In the genomic region with DNA sequence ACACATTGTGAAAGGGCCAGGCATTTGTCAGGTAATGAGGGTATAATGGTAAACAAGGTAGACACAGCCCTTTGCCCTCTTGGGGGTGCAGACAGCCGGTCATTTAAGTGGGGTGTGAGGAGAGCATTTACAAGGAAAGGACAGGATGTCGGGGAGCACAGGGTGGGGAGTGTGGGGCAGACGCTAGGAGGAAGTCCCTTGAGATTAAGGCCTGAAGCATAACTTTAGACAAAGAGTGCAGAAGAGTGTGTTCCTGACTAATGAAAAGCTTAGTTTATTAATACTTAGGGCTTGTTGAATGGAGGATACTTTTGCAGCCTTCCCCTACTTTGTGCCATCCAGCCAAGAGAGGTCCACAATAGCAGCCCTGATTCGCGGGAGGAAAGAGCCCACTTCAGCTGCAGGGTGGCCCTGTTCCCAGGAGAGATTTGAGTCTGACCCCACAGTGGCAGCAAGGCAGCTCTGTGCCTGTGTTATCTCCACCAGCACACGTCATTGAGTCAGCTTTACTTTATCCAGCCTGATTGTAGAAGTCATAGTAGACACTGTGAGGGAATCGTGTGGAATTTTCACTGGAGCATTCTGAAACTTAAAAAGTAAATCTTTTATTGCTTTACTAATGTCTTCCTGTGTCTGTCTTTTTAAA, we compare ENCODE assay signal across 1 cellular context.
A peak's percentile ranks its signal among the peaks of the same experiment; 100 is the strongest.
TF ChIP-seq lines count a peak whose summit lies in the region.

No MANE protein-coding gene starts in this region.

TF ChIP-seq in K562, 482 proteins besides CTCF, POLR2A, EP300 and RAD21 (continued from another document and continues in another):
- TF ChIP-seq, protein P1, sequence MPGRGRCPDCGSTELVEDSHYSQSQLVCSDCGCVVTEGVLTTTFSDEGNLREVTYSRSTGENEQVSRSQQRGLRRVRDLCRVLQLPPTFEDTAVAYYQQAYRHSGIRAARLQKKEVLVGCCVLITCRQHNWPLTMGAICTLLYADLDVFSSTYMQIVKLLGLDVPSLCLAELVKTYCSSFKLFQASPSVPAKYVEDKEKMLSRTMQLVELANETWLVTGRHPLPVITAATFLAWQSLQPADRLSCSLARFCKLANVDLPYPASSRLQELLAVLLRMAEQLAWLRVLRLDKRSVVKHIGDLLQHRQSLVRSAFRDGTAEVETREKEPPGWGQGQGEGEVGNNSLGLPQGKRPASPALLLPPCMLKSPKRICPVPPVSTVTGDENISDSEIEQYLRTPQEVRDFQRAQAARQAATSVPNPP (IDR thresholded peaks at IDR 0.05; ENCODE audit: borderline replicate concordance, insufficient read depth, insufficient read length): no peak
- TF ChIP-seq, protein P2, sequence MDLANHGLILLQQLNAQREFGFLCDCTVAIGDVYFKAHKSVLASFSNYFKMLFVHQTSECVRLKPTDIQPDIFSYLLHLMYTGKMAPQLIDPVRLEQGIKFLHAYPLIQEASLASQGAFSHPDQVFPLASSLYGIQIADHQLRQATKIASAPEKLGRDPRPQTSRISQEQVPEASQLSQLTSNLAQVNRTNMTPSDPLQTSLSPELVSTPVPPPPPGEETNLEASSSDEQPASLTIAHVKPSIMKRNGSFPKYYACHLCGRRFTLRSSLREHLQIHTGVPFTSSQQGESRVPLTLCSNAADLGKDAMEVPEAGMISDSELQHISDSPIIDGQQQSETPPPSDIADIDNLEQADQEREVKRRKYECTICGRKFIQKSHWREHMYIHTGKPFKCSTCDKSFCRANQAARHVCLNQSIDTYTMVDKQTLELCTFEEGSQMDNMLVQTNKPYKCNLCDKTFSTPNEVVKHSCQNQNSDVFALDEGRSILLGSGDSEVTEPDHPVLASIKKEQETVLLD (IDR thresholded peaks at IDR 0.05): no peak; the same call in 1 of the 2 replicates
- TF ChIP-seq ZNF436 (CRISPR knock-in tag; IDR thresholded peaks at IDR 0.05): no peak
- TF ChIP-seq ESRRA (IDR thresholded peaks at IDR 0.05; ENCODE audit: borderline replicate concordance, low read depth): no peak
- TF ChIP-seq ARHGAP35 (IDR thresholded peaks at IDR 0.05; ENCODE audit: partially characterized antibody): no peak
- no peak for TF ChIP-seq EWSR1 (IDR thresholded peaks at IDR 0.05; ENCODE audit: borderline replicate concordance, low read depth, partially characterized antibody)
- no peak for TF ChIP-seq SETDB1 (IDR thresholded peaks at IDR 0.05; ENCODE audit: low read length)
- no peak for TF ChIP-seq POLR3G (IDR thresholded peaks at IDR 0.05; ENCODE audit: extremely low read depth, insufficient read length, insufficient replicate concordance)
- no peak for TF ChIP-seq RBM14 (IDR thresholded peaks at IDR 0.05; ENCODE audit: borderline replicate concordance, insufficient read depth, low read depth, low read length)
- peak; percentile 14 for TF ChIP-seq SMARCB1 (IDR thresholded peaks at IDR 0.05; ENCODE audit: insufficient read length, low read depth)
- TF ChIP-seq SPI1 (IDR thresholded peaks at IDR 0.05; ENCODE audit: borderline replicate concordance, low read depth, low read length): 0 out of 2 replicates have a peak, but pooled peaks have one; percentile 53
- TF ChIP-seq CBFA2T2 (conservative IDR thresholded peaks at IDR 0.05): peak; percentile 67
- TF ChIP-seq L3MBTL2 (IDR thresholded peaks at IDR 0.05): peak; percentile 36; the same call in 1 of the 2 replicates
- TF ChIP-seq MTA3 (IDR thresholded peaks at IDR 0.05; ENCODE audit: borderline replicate concordance): peak; percentile 78
- no peak for TF ChIP-seq ZNF717 (CRISPR knock-in tag; IDR thresholded peaks at IDR 0.05)
- TF ChIP-seq, protein P3, sequence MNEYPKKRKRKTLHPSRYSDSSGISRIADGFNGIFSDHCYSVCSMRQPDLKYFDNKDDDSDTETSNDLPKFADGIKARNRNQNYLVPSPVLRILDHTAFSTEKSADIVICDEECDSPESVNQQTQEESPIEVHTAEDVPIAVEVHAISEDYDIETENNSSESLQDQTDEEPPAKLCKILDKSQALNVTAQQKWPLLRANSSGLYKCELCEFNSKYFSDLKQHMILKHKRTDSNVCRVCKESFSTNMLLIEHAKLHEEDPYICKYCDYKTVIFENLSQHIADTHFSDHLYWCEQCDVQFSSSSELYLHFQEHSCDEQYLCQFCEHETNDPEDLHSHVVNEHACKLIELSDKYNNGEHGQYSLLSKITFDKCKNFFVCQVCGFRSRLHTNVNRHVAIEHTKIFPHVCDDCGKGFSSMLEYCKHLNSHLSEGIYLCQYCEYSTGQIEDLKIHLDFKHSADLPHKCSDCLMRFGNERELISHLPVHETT (CRISPR knock-in tag; conservative IDR thresholded peaks at IDR 0.05 in 1 of 2, IDR thresholded peaks at IDR 0.05 in 1 of 2): peak in 1 of 2 experiments; percentile 52; a peak in 1 of 4 replicates
- no peak for TF ChIP-seq NCOA4 (IDR thresholded peaks at IDR 0.05; ENCODE audit: partially characterized antibody)
- TF ChIP-seq ZNF253 (CRISPR knock-in tag; conservative IDR thresholded peaks at IDR 0.05): no peak
- TF ChIP-seq RBM25 (IDR thresholded peaks at IDR 0.05; ENCODE audit: low read depth, low read length, severe bottlenecking): no peak
- TF ChIP-seq NBN (IDR thresholded peaks at IDR 0.05; ENCODE audit: low read depth): peak; percentile 85
- TF ChIP-seq, protein P4, sequence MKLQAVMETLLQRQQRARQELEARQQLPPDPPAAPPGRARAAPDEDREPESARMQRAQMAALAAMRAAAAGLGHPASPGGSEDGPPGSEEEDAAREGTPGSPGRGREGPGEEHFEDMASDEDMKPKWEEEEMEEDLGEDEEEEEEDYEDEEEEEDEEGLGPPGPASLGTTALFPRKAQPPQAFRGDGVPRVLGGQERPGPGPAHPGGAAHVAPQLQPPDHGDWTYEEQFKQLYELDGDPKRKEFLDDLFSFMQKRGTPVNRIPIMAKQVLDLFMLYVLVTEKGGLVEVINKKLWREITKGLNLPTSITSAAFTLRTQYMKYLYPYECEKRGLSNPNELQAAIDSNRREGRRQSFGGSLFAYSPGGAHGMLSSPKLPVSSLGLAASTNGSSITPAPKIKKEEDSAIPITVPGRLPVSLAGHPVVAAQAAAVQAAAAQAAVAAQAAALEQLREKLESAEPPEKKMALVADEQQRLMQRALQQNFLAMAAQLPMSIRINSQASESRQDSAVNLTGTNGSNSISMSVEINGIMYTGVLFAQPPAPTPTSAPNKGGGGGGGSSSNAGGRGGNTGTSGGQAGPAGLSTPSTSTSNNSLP (IDR thresholded peaks at IDR 0.05; ENCODE audit: borderline replicate concordance, low read depth, low read length): peak; percentile 62; the same call in 1 of the 2 replicates
- TF ChIP-seq GATA2 (CRISPR knock-in tag; IDR thresholded peaks at IDR 0.05): peak; percentile 76
- peak; percentile 90 for TF ChIP-seq SMARCA4 (IDR thresholded peaks at IDR 0.05)
- TF ChIP-seq RBBP5 (IDR thresholded peaks at IDR 0.05; ENCODE audit: borderline replicate concordance, insufficient read depth, low read length, poor library complexity, severe bottlenecking): peak; percentile 52
- TF ChIP-seq, protein P5, sequence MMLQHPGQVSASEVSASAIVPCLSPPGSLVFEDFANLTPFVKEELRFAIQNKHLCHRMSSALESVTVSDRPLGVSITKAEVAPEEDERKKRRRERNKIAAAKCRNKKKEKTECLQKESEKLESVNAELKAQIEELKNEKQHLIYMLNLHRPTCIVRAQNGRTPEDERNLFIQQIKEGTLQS (IDR thresholded peaks at IDR 0.05): peak; percentile 81
- TF ChIP-seq, protein P5 (CRISPR knock-in tag; conservative IDR thresholded peaks at IDR 0.05): no peak
- peak; percentile 60 for TF ChIP-seq MTA2 (IDR thresholded peaks at IDR 0.05; ENCODE audit: low read depth)
- TF ChIP-seq TCF3 (CRISPR knock-in tag; IDR thresholded peaks at IDR 0.05): peak; percentile 84
- no peak for TF ChIP-seq RAD51 (IDR thresholded peaks at IDR 0.05; ENCODE audit: borderline replicate concordance, low read depth)
- peak; percentile 77 for TF ChIP-seq TEAD4 (IDR thresholded peaks at IDR 0.05; ENCODE audit: low read length)
- no peak for TF ChIP-seq TEAD4 (CRISPR knock-in tag; IDR thresholded peaks at IDR 0.05; ENCODE audit: borderline replicate concordance)
- TF ChIP-seq, protein P6, sequence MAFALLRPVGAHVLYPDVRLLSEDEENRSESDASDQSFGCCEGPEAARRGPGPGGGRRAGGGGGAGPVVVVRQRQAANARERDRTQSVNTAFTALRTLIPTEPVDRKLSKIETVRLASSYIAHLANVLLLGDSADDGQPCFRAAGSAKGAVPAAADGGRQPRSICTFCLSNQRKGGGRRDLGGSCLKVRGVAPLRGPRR (CRISPR knock-in tag; IDR thresholded peaks at IDR 0.05): no peak
- TF ChIP-seq STAT5B (CRISPR knock-in tag; IDR thresholded peaks at IDR 0.05): no peak
- peak; percentile 57 for TF ChIP-seq CCNT2 (IDR thresholded peaks at IDR 0.05; ENCODE audit: borderline replicate concordance, extremely low read depth, insufficient read length, low read depth, low read length)
- TF ChIP-seq, protein P7, sequence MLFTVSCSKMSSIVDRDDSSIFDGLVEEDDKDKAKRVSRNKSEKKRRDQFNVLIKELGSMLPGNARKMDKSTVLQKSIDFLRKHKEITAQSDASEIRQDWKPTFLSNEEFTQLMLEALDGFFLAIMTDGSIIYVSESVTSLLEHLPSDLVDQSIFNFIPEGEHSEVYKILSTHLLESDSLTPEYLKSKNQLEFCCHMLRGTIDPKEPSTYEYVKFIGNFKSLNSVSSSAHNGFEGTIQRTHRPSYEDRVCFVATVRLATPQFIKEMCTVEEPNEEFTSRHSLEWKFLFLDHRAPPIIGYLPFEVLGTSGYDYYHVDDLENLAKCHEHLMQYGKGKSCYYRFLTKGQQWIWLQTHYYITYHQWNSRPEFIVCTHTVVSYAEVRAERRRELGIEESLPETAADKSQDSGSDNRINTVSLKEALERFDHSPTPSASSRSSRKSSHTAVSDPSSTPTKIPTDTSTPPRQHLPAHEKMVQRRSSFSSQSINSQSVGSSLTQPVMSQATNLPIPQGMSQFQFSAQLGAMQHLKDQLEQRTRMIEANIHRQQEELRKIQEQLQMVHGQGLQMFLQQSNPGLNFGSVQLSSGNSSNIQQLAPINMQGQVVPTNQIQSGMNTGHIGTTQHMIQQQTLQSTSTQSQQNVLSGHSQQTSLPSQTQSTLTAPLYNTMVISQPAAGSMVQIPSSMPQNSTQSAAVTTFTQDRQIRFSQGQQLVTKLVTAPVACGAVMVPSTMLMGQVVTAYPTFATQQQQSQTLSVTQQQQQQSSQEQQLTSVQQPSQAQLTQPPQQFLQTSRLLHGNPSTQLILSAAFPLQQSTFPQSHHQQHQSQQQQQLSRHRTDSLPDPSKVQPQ (CRISPR knock-in tag; IDR thresholded peaks at IDR 0.05; ENCODE audit: borderline replicate concordance): no peak
- TF ChIP-seq SAFB (IDR thresholded peaks at IDR 0.05; ENCODE audit: borderline replicate concordance, low read depth, low read length): no peak
- TF ChIP-seq DACH1 (IDR thresholded peaks at IDR 0.05; ENCODE audit: partially characterized antibody): peak; percentile 38
- TF ChIP-seq NCOR1 (IDR thresholded peaks at IDR 0.05): peak; percentile 52
- TF ChIP-seq POLR2AphosphoS5 (IDR thresholded peaks at IDR 0.05; ENCODE audit: control insufficient read depth, insufficient read depth, low read depth, low read length): peak; percentile 52; the same call in 1 of the 2 replicates
- peak; percentile 63; the same call in 1 of the 2 replicates for TF ChIP-seq KAT7 (CRISPR knock-in tag; IDR thresholded peaks at IDR 0.05; ENCODE audit: borderline replicate concordance)
- TF ChIP-seq FOXJ2 (tag; IDR thresholded peaks at IDR 0.05): no peak
- TF ChIP-seq, protein P8, sequence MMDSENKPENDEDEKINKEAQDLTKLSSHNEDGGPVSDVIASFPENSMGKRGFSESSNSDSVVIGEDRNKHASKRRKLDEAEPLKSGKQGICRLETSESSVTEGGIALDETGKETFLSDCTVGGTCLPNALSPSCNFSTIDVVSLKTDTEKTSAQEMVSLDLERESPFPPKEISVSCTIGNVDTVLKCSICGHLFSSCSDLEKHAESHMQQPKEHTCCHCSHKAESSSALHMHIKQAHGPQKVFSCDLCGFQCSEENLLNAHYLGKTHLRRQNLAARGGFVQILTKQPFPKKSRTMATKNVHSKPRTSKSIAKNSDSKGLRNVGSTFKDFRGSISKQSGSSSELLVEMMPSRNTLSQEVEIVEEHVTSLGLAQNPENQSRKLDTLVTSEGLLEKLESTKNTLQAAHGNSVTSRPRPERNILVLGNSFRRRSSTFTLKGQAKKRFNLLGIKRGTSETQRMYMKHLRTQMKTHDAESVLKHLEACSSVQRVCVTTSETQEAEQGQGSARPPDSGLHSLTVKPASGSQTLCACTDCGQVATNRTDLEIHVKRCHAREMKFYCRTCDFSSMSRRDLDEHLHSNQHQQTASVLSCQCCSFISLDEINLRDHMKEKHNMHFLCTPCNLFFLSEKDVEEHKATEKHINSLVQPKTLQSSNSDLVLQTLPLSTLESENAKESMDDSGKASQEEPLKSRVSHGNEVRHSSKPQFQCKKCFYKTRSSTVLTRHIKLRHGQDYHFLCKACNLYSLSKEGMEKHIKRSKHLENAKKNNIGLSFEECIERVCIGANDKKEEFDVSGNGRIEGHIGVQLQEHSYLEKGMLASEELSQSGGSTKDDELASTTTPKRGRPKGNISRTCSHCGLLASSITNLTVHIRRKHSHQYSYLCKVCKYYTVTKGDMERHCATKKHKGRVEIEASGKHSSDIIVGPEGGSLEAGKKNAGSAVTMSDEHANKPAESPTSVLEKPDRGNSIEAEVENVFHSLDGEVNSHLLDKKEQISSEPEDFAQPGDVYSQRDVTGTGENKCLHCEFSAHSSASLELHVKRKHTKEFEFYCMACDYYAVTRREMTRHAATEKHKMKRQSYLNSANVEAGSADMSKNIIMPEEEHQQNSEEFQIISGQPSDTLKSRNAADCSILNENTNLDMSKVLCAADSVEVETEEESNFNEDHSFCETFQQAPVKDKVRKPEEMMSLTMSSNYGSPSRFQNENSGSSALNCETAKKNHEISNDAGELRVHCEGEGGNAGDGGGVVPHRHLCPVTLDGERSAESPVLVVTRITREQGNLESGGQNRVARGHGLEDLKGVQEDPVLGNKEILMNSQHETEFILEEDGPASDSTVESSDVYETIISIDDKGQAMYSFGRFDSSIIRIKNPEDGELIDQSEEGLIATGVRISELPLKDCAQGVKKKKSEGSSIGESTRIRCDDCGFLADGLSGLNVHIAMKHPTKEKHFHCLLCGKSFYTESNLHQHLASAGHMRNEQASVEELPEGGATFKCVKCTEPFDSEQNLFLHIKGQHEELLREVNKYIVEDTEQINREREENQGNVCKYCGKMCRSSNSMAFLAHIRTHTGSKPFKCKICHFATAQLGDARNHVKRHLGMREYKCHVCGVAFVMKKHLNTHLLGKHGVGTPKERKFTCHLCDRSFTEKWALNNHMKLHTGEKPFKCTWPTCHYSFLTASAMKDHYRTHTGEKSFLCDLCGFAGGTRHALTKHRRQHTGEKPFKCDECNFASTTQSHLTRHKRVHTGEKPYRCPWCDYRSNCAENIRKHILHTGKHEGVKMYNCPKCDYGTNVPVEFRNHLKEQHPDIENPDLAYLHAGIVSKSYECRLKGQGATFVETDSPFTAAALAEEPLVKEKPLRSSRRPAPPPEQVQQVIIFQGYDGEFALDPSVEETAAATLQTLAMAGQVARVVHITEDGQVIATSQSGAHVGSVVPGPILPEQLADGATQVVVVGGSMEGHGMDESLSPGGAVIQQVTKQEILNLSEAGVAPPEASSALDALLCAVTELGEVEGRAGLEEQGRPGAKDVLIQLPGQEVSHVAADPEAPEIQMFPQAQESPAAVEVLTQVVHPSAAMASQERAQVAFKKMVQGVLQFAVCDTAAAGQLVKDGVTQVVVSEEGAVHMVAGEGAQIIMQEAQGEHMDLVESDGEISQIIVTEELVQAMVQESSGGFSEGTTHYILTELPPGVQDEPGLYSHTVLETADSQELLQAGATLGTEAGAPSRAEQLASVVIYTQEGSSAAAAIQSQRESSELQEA (IDR thresholded peaks at IDR 0.05; ENCODE audit: low read depth): no peak
- TF ChIP-seq POLR2H (tag; IDR thresholded peaks at IDR 0.05; ENCODE audit: low read depth): peak; percentile 55
